In genomic region chr2:121386102-121386501, GRCh38 we compare ENCODE assay signal across 22 cellular contexts.
"Had no signal": no experiment of that assay in that cellular context is flagged by ENCODE, and none has a peak within 500 bp of the region (broad histone marks: within the 10 kb centered on the region; RNA-seq: fewer than 3 reads in every experiment).

No MANE protein-coding gene starts in this region.

- H3K27ac ChIP-seq: coronary artery, esophagus squamous epithelium, gastroesophageal sphincter, right lobe of liver, tibial nerve had no signal

- H3K27me3 Mint-ChIP-seq: activated B cell treated with CpG ODN at 0.5 μM for 24 hours; activated CD4-positive, alpha-beta memory T cell treated with anti-CD3 and anti-CD28 coated beads for 36 hours; activated CD4-positive, alpha-beta T cell treated with anti-CD3 and anti-CD28 coated beads for 36 hours; activated naive CD4-positive, alpha-beta T cell treated with anti-CD3 and anti-CD28 coated beads, Interleukin-2, amount 50 U/mL, for 24 hours; memory B cell; naive B cell; stimulated activated naive CD8-positive, alpha-beta T cell treated with anti-CD3 and anti-CD28 coated beads, Interleukin-15, amount 100 ng/mL, for 72 hours had no signal

- H3K27me3 ChIP-seq: esophagus squamous epithelium, gastroesophageal sphincter, right lobe of liver, tibial nerve had no signal

- H3K4me1 Mint-ChIP-seq: activated B cell treated with CpG ODN at 0.5 μM for 24 hours; activated naive CD4-positive, alpha-beta T cell treated with anti-CD3 and anti-CD28 coated beads, Interleukin-2, amount 50 U/mL, for 24 hours; memory B cell; naive B cell; stimulated activated naive CD8-positive, alpha-beta T cell treated with anti-CD3 and anti-CD28 coated beads, Interleukin-15, amount 100 ng/mL, for 72 hours had no signal

- H3K27ac Mint-ChIP-seq: activated B cell treated with CpG ODN at 0.5 μM for 24 hours; activated CD4-positive, alpha-beta memory T cell treated with anti-CD3 and anti-CD28 coated beads for 36 hours; activated CD4-positive, alpha-beta T cell treated with anti-CD3 and anti-CD28 coated beads for 36 hours; activated naive CD4-positive, alpha-beta T cell treated with anti-CD3 and anti-CD28 coated beads, Interleukin-2, amount 50 U/mL, for 24 hours; memory B cell; stimulated activated effector memory CD8-positive, alpha-beta T cell treated with anti-CD3 and anti-CD28 coated beads, Interleukin-12 subunit alpha, Interleukin-12 subunit beta, amount 100 ng/mL, for 72 hours; T-helper 1 cell treated with Interleukin-12 subunit alpha and Interleukin-12 subunit beta and Interleukin-4 antibody, amounts not matched to agents 30 μg/mL and 1 μg/mL, for 36 hours had no signal

- H3K9me3 ChIP-seq: esophagus squamous epithelium, gastroesophageal sphincter, mucosa of descending colon, right lobe of liver, tibial nerve had no signal

- H3K9me3 Mint-ChIP-seq: activated B cell treated with CpG ODN at 0.5 μM for 24 hours; activated CD4-positive, alpha-beta memory T cell treated with anti-CD3 and anti-CD28 coated beads for 36 hours; activated naive CD4-positive, alpha-beta T cell treated with anti-CD3 and anti-CD28 coated beads, Interleukin-2, amount 50 U/mL, for 24 hours; activated T-helper 1 cell treated with anti-CD3 and anti-CD28 coated beads, Interleukin-12 subunit alpha, Interleukin-12 subunit beta, Interleukin-2, Interleukin-4 antibody, amounts not matched to agents 30 ng/mL and 10 ng/mL and 1 ng/mL, durations not matched to agents 14 hours and 24 hours and 36 hours; memory B cell; naive B cell; stimulated activated effector memory CD8-positive, alpha-beta T cell treated with anti-CD3 and anti-CD28 coated beads, Interleukin-12 subunit alpha, Interleukin-12 subunit beta, amount 100 ng/mL, for 72 hours; stimulated activated naive CD8-positive, alpha-beta T cell treated with anti-CD3 and anti-CD28 coated beads, Interleukin-15, amount 100 ng/mL, for 72 hours; T-helper 1 cell treated with Interleukin-12 subunit alpha and Interleukin-12 subunit beta and Interleukin-4 antibody, amounts not matched to agents 30 μg/mL and 1 μg/mL, for 36 hours had no signal

- ATAC-seq: gastroesophageal sphincter; mucosa of descending colon; right lobe of liver; stimulated activated naive CD8-positive, alpha-beta T cell treated with anti-CD3 and anti-CD28 coated beads, Interleukin-15, amount 100 ng/mL, for 72 hours had no signal

- DNase-seq: activated B cell treated with CpG ODN at 0.5 μM for 24 hours; activated CD4-positive, alpha-beta memory T cell treated with anti-CD3 and anti-CD28 coated beads for 36 hours; activated CD4-positive, alpha-beta T cell treated with anti-CD3 and anti-CD28 coated beads for 36 hours; activated gamma-delta T cell; aorta; esophagus squamous epithelium; head of caudate nucleus; mucosa of descending colon; naive B cell; occipital lobe; right lobe of liver; small intestine; stimulated activated CD4-positive, alpha-beta T cell treated with anti-CD3 and anti-CD28 coated beads, Interleukin-2, amount 100 ng/mL, for 24 hours; stimulated activated naive CD8-positive, alpha-beta T cell treated with anti-CD3 and anti-CD28 coated beads, Interleukin-15, amount 100 ng/mL, for 72 hours had no signal

- H3K4me3 Mint-ChIP-seq: activated B cell treated with CpG ODN at 0.5 μM for 24 hours; activated CD4-positive, alpha-beta memory T cell treated with anti-CD3 and anti-CD28 coated beads for 36 hours; activated CD4-positive, alpha-beta T cell treated with anti-CD3 and anti-CD28 coated beads for 36 hours; activated naive CD4-positive, alpha-beta T cell treated with anti-CD3 and anti-CD28 coated beads, Interleukin-2, amount 50 U/mL, for 24 hours; activated T-helper 1 cell treated with anti-CD3 and anti-CD28 coated beads, Interleukin-12 subunit alpha, Interleukin-12 subunit beta, Interleukin-2, Interleukin-4 antibody, amounts not matched to agents 30 ng/mL and 10 ng/mL and 1 ng/mL, durations not matched to agents 14 hours and 24 hours and 36 hours; memory B cell; naive B cell; stimulated activated effector memory CD8-positive, alpha-beta T cell treated with anti-CD3 and anti-CD28 coated beads, Interleukin-12 subunit alpha, Interleukin-12 subunit beta, amount 100 ng/mL, for 72 hours; stimulated activated naive CD8-positive, alpha-beta T cell treated with anti-CD3 and anti-CD28 coated beads, Interleukin-15, amount 100 ng/mL, for 72 hours; T-helper 1 cell treated with Interleukin-12 subunit alpha and Interleukin-12 subunit beta and Interleukin-4 antibody, amounts not matched to agents 30 μg/mL and 1 μg/mL, for 36 hours had no signal

- H3K4me1 ChIP-seq: esophagus squamous epithelium, gastroesophageal sphincter, right lobe of liver had no signal

- H3K4me3 ChIP-seq: coronary artery, esophagus squamous epithelium, gastroesophageal sphincter, mucosa of descending colon, right lobe of liver, tibial nerve had no signal
